1 cellular context compared by ENCODE assay signal in genomic region chr22:44295406-44295805, GRCh38.
TF ChIP-seq lines count a peak whose summit lies in the region.

No MANE protein-coding gene starts in this region.

TF ChIP-seq in K562, 482 proteins besides CTCF, POLR2A, EP300 and RAD21 (continued from another document):
- TF ChIP-seq ZNF253 (CRISPR knock-in tag; conservative IDR thresholded peaks at IDR 0.05) = no peak
- TF ChIP-seq, protein P1, sequence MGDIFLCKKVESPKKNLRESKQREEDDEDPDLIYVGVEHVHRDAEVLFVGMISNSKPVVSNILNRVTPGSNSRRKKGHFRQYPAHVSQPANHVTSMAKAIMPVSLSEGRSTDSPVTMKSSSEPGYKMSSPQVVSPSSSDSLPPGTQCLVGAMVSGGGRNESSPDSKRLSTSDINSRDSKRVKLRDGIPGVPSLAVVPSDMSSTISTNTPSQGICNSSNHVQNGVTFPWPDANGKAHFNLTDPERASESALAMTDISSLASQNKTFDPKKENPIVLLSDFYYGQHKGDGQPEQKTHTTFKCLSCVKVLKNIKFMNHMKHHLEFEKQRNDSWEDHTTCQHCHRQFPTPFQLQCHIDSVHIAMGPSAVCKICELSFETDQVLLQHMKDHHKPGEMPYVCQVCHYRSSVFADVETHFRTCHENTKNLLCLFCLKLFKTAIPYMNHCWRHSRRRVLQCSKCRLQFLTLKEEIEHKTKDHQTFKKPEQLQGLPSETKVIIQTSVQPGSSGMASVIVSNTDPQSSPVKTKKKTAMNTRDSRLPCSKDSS (IDR thresholded peaks at IDR 0.05; ENCODE audit: low read depth, partially characterized antibody) = no peak
- TF ChIP-seq NFYB (IDR thresholded peaks at IDR 0.05; ENCODE audit: extremely low read depth, insufficient read length) = no peak
- TF ChIP-seq ZNF780A (CRISPR knock-in tag; IDR thresholded peaks at IDR 0.05) = no peak
- TF ChIP-seq KLF13 (tag; IDR thresholded peaks at IDR 0.05; ENCODE audit: borderline replicate concordance, low read depth) = no peak
- no peak for TF ChIP-seq ZNF165 (CRISPR knock-in tag; IDR thresholded peaks at IDR 0.05; ENCODE audit: borderline replicate concordance)
